In the genomic region with DNA sequence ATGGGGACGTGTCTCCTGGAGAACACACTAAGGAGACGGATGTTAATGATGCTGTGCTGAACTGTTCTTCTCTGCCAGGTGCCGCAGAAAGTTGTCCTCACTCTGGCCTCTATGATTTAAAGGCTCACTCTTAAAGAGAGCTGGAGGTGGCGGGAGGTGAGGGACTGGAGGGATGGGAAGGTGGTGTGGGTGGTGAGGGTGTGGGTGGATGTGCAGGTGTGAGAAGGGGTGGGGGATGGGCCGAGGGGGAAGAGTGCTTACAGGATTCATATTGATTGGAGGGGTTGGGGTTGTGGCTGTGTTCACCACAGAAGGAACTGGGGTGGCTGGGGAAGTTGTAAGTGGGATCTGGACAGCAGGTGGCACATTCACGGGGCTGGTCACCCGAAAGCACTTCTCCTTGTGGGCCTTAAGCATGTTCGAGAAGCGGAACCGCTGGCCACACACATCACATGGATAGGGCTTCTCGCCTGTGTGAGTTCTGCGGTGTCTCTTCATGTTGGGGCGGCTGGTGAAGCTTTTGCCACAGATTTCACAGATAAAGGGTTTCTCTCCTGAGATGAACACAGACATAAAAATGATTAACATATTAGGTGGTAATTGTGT, we compare ENCODE assay signal across 23 cellular contexts.
"Had no signal": no experiment of that assay in that cellular context is flagged by ENCODE, and none has a peak within 500 bp of the region (broad histone marks: within the 10 kb centered on the region; RNA-seq: fewer than 3 reads in every experiment).

No MANE protein-coding gene starts in this region.

- H3K27ac ChIP-seq: KMS-11, RWPE1, SJSA1 had no signal

- H3K27ac Mint-ChIP-seq: T-cell had no signal

- H3K9ac ChIP-seq: KMS-11, SK-N-SH had no signal

- H3K27me3 ChIP-seq: SJSA1 had no signal

- H3K27me3 Mint-ChIP-seq: T-cell had no signal

- ATAC-seq: Panc1, PC-3, T-cell had no signal

- H3K4me3 Mint-ChIP-seq: T-cell had no signal

- DNase-seq: Kasumi-1, MM.1S, NCI-H1092 treated with DMSO at 0.1 percent for 48 hours, NCI-H1436, NCI-H187, NCI-H2029, NCI-H2081 treated with DMSO at 0.1 percent for 48 hours, NCI-H2171, NCI-H226, NCI-H446, NCI-H510A, NCI-H524 treated with DMSO at 0.1 percent for 48 hours, NCI-H69, NCI-H774, PC-3, SIG-M5, SK-N-SH, SW 1271, T-cell had no signal

- H3K4me1 ChIP-seq: SJSA1 had no signal

- H3K4me3 ChIP-seq: SJSA1 had no signal

- H3K9me3 Mint-ChIP-seq: T-cell had no signal

- H3K4me2 ChIP-seq: KMS-11, SK-N-SH had no signal

- H3K9me3 ChIP-seq: SJSA1, SK-N-SH had no signal
